6 cellular contexts compared by ENCODE assay signal in the genomic region with DNA sequence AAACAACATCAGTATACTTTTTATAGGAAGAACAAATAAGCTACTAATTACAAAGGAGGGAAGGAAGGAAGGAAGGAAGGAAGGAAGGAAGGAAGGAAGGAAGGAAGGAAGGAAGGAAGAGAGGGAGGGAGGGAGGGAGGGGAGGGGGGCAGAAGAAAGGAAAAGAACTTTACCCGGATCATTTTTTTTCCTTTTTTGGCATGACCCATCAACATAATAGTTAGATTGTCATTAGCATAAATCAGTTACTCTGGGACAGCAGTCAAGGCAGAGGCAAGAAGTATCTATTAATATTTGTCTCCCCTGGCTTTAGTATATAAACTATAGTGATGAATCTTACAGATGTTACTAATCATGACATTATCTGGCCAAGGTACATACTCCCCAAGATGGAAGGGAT. TPM values are rescaled to one million over a fixed set of nuclear protein-coding genes. Genes with fewer than 3 reads are reported as not detected.
"Had no signal": no experiment of that assay in that cellular context is flagged by ENCODE, and none has a peak within 500 bp of the region (broad histone marks: within the 10 kb centered on the region; RNA-seq: fewer than 3 reads in every experiment).

No MANE protein-coding gene starts in this region.

- H3K4me3 ChIP-seq: K562 had no signal

- DNase-seq: GOT3, H7, HCEC 1CT, IMR-90, KG1 had no signal

- ATAC-seq: K562 had no signal

RNA-seq across cellular contexts. Expression of a gene that starts 35.2 kb away (rescaled TPM):
- total RNA-seq: H7, IMR-90 had no signal
- polyA plus RNA-seq: IMR-90 had no signal
